Comparison of ENCODE assay signal across 15 cellular contexts in the genomic region with DNA sequence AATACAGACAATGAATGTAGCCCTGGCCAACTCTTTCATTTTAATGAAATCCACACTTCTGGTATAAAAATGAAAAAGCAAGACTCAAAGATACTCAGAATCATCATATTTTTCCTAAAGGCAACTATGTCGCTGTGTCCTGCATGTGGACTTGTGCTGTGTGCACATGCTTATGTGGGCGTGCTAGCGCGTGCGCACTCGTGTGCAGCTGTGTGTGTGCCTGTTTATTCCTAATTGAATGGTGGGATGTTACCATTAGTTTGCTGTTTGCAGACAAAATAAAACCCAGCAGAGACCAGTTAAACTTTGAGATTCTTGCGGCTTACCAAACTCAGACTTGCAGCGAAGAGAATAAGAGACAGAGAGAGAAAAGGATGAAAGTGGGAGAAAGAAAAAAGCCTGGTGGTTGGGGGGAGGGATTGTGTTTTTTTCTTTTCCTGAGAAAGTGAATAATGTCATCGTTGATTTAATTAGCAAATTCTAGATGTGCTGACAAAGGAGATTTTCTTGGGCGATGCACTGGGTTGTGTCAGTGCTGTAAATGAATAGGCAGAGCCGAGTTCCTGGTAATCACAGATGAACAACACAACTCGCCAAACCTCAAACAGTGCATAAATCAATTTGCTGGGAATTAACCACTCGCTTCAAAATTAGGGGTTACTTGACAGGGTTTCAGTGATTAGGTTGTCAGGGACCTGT. TPM values are rescaled to one million over a fixed set of nuclear protein-coding genes. Genes with fewer than 3 reads are reported as not detected.
DNase-seq lines count a peak whose midpoint lies in the region; ATAC-seq and TF ChIP-seq lines count a peak whose summit lies in the region.
"Had no signal": no experiment of that assay in that cellular context is flagged by ENCODE, and none has a peak within 500 bp of the region (broad histone marks: within the 10 kb centered on the region; RNA-seq: fewer than 3 reads in every experiment).

No MANE protein-coding gene starts in this region.

- ATAC-seq in GM21423 (IDR thresholded peaks at IDR 0.05; ENCODE audit: unreplicated experiment): no peak
- ATAC-seq: A549 had no signal

- H3K4me3 ChIP-seq in AG10803 (ENCODE audit: low read length): no peak overlapping the region
- no peak overlapping the region for H3K4me3 ChIP-seq in foreskin fibroblast (ENCODE audit: low read depth in 1 of 2, low read length in 2 of 2)
- H3K4me3 ChIP-seq: A549, PC-9 had no signal

- DNase-seq in AG10803 (ENCODE audit: low read depth): peak; percentile 9
- peak; percentile 93 for DNase-seq in SK-N-DZ (ENCODE audit: low spot score)
- DNase-seq in foreskin fibroblast: peak; percentile 14 to 60
- DNase-seq in non-pigmented ciliary epithelial cell (ENCODE audit: low read depth): peak; percentile 0
- no peak for DNase-seq in stimulated activated CD4-positive, alpha-beta T cell treated with anti-CD3 and anti-CD28 coated beads, Interleukin-1b, Interleukin-23, amount 100 ng/mL, for 48 hours
- DNase-seq in NCI-H510A (lab: John Stamatoyannopoulos, UW): no peak
- no peak for DNase-seq in NCI-H748 treated with DMSO at 0.1 percent for 48 hours (lab: John Stamatoyannopoulos, UW)
- DNase-seq: AML-193, GF-D8, NCI-H1092, NCI-H1694 treated with DMSO at 0.1 percent for 48 hours, PC-9 had no signal

- TF ChIP-seq CTCF in AG10803 (conservative IDR thresholded peaks at IDR 0.05; ENCODE audit: low read length) (no peak), foreskin fibroblast (IDR thresholded peaks at IDR 0.05; ENCODE audit: low read depth, low read length) (no peak)

RNA-seq across cellular contexts. Expression of gene SMIM21, which starts 49.4 kb away (rescaled TPM):
- not detected in 2 replicates for polyA plus RNA-seq in SK-N-DZ (2014; cell fraction: cytosol; rRNA removed)
- polyA plus RNA-seq in SK-N-DZ (2014; cell fraction: nucleus; rRNA removed): not detected in 2 replicates
- polyA plus RNA-seq: A549, CD14-positive monocyte had no signal

Comparison
In these comparisons a context has a peak if more than half of its experiments do, and no peak if none do; other contexts are left out.
1. DNase-seq: peak in AG10803 (single experiment), SK-N-DZ (single experiment), foreskin fibroblast (2 of 2) and non-pigmented ciliary epithelial cell (single experiment); none in stimulated activated CD4-positive, alpha-beta T cell treated with anti-CD3 and anti-CD28 coated beads, Interleukin-1b, Interleukin-23, amount 100 ng/mL, for 48 hours (single experiment), NCI-H510A (single experiment) and NCI-H748 treated with DMSO at 0.1 percent for 48 hours (single experiment).